ENCODE assay signal across 1 cellular context in genomic region chr9:73026375-73026774, GRCh38.
TF ChIP-seq lines count a peak whose summit lies in the region.

No MANE protein-coding gene starts in this region.

TF ChIP-seq in A549, 52 proteins besides CTCF, POLR2A, EP300 and RAD21 (continued from another document):
- TF ChIP-seq, protein P1, sequence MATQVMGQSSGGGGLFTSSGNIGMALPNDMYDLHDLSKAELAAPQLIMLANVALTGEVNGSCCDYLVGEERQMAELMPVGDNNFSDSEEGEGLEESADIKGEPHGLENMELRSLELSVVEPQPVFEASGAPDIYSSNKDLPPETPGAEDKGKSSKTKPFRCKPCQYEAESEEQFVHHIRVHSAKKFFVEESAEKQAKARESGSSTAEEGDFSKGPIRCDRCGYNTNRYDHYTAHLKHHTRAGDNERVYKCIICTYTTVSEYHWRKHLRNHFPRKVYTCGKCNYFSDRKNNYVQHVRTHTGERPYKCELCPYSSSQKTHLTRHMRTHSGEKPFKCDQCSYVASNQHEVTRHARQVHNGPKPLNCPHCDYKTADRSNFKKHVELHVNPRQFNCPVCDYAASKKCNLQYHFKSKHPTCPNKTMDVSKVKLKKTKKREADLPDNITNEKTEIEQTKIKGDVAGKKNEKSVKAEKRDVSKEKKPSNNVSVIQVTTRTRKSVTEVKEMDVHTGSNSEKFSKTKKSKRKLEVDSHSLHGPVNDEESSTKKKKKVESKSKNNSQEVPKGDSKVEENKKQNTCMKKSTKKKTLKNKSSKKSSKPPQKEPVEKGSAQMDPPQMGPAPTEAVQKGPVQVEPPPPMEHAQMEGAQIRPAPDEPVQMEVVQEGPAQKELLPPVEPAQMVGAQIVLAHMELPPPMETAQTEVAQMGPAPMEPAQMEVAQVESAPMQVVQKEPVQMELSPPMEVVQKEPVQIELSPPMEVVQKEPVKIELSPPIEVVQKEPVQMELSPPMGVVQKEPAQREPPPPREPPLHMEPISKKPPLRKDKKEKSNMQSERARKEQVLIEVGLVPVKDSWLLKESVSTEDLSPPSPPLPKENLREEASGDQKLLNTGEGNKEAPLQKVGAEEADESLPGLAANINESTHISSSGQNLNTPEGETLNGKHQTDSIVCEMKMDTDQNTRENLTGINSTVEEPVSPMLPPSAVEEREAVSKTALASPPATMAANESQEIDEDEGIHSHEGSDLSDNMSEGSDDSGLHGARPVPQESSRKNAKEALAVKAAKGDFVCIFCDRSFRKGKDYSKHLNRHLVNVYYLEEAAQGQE (IDR thresholded peaks at IDR 0.05), result no peak
- TF ChIP-seq EHF (CRISPR knock-in tag; IDR thresholded peaks at IDR 0.05) (0 out of 2 replicates have a peak, but pooled peaks have one; percentile 11), CHD4 (IDR thresholded peaks at IDR 0.05; ENCODE audit: borderline replicate concordance) (no peak)
TF ChIP-seq in A549: peak in this region for 1.
